Comparison of ENCODE assay signal across 15 cellular contexts in the genomic region with DNA sequence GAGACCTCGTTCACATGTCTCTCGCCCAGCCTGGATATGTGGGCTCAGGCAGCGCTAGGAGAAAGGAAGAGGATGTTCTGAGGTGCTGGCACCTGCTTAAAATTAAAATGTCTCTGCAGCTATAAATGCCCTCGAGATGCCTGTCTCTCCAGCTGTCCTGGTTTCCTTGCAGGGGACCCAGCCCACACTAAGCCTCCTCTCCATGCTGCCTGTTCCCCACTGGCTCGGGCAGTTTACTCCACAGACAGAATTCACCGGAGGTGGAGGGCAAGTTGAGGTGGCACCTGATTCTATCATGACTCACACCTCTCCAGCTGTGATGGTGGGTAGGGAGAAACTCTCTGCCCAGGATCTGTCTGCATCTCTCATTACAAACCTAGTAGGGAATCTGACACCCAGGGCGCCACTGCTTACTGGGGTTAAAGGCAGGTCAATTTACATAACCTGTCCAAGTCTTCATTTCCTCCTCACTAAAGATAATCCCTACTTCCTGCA.
A peak's percentile ranks its signal among the peaks of the same experiment; 100 is the strongest.
DNase-seq lines count a peak whose midpoint lies in the region; ATAC-seq and TF ChIP-seq lines count a peak whose summit lies in the region.
"Had no signal": no experiment of that assay in that cellular context is flagged by ENCODE, and none has a peak within 500 bp of the region (broad histone marks: within the 10 kb centered on the region; RNA-seq: fewer than 3 reads in every experiment).

No MANE protein-coding gene starts in this region.

- H3K9me3 ChIP-seq in psoas muscle, result no peaks in the 10 kb centered on the region

- no peaks in the 10 kb centered on the region for H3K36me3 ChIP-seq in psoas muscle (ENCODE audit: insufficient read depth in 1 of 2, low read depth in 1 of 2)

- no peaks in the 10 kb centered on the region for H3K4me1 ChIP-seq in psoas muscle

- peak; percentile 43 to 76 (median 72) for ATAC-seq in psoas muscle
- ATAC-seq in GM21390 (IDR thresholded peaks at IDR 0.05; ENCODE audit: unreplicated experiment), result no peak
- ATAC-seq in GM21381 (IDR thresholded peaks at IDR 0.05; ENCODE audit: unreplicated experiment), result no peak
- ATAC-seq: natural killer cell treated with Interleukin-12 subunit alpha and Interleukin-12 subunit beta and Interleukin-15 and Interleukin-18, amount 100 ng/mL, for 72 hours had no signal

- peak overlapping the region; percentile 59 for H3K27ac ChIP-seq in caudate nucleus (ENCODE audit: low read depth, low read length)
- H3K27ac ChIP-seq in psoas muscle, result no peak overlapping the region
- H3K27ac ChIP-seq: 22Rv1 had no signal

- no peak for TF ChIP-seq CTCF in psoas muscle (IDR thresholded peaks at IDR 0.05)

- WGBS in psoas muscle, 3 donors, result 45 to 49% (median 48%) methylated on average over 7 of the region's 7 CpGs

- no peak overlapping the region for H3K4me3 ChIP-seq in psoas muscle

- DNase-seq in NCI-H1092 treated with DMSO at 0.1 percent for 48 hours (lab: John Stamatoyannopoulos, UW) (peak; percentile 13), NCI-H1092 (lab: John Stamatoyannopoulos, UW) (no peak), NCI-H2171 treated with DMSO at 0.1 percent for 48 hours (lab: John Stamatoyannopoulos, UW) (peak; percentile 78), caudate nucleus (lab: John Stamatoyannopoulos, UW) (peak in 26 of 61 donors; percentile 14 to 78 (median 40)), psoas muscle (no peak), NCI-H1048 (lab: John Stamatoyannopoulos, UW) (no peak)
- DNase-seq: activated naive CD4-positive, alpha-beta T cell; effector CD4-positive, alpha-beta T cell; MM.1S; Right ventricle myocardium superior; stimulated activated CD4-positive, alpha-beta T cell treated with anti-CD3 and anti-CD28 coated beads, Interleukin-1b, Interleukin-23, amount 100 ng/mL, for 48 hours had no signal

- intact Hi-C loops in psoas muscle (cut with DNase I), result loop anchor here in 1 of 2 donors (10.0 kb wide), 1 partner anchor 273 kb away; no protein-coding TSS in a partner anchor

- no peaks in the 10 kb centered on the region for H3K27me3 ChIP-seq in psoas muscle (ENCODE audit: insufficient read depth in 3 of 3, low read length in 2 of 3)

Comparison
In these comparisons a context has a peak if more than half of its experiments do, and no peak if none do; other contexts are left out.
1. DNase-seq: peak in NCI-H1092 treated with DMSO at 0.1 percent for 48 hours (single experiment) and NCI-H2171 treated with DMSO at 0.1 percent for 48 hours (single experiment); none in NCI-H1092 (single experiment), psoas muscle (0 of 2) and NCI-H1048 (single experiment).
2. ATAC-seq: peak in psoas muscle (4 of 4); none in GM21390 (single experiment) and GM21381 (single experiment).